ENCODE assay signal across 8 cellular contexts in the genomic region with DNA sequence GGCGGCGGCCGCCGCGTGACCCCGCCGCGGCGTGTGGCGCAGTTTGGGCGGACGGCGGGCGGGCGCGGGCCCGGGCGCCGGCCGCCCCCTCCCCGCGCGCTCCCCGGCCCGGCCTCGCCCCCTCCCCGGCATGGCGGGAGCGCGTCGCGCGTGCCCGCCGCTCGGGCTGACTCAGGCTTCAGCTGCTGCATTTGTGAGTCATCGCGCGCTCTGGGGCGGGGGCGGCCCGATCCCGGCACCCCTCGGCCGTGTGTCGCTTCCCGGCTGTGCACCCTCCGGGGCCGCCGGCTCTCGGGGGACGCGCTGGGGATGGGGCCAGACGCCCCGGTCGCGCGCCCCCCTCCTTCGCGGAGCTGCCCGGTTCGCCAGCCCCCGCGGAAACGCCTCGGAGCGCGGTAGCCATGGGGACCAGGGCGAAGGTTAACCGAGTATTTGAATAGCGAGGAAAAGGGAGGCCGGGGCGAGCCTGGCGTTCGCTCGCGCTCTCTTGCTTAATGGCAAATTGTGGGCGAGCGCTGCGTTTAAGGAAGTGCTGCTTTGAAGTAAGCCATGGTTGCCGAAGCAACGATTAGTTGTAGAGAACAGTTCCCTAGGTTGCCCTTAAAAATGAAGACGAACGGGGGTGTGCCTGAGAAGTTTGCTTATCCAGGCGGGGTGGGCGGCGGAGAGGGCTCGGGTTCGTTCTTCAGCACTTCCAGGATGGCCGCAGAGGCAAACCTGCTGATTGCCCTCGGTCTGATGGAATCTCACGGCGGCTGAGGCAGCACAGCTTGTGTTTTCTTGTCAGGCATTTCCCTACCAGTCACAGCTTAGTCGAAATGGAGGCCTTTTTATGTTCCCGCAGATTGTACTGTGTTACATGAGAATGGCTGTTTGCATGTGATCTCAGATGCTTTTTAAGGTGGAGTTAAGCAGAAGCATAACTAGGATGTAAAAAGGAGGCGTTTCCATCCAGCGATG. TPM values are rescaled to one million over a fixed set of nuclear protein-coding genes. Genes with fewer than 3 reads are reported as not detected.
A peak's percentile ranks its signal among the peaks of the same experiment; 100 is the strongest.
DNase-seq lines count a peak whose midpoint lies in the region; ATAC-seq and TF ChIP-seq lines count a peak whose summit lies in the region.

No MANE protein-coding gene starts in this region.

- peak overlapping the region; percentile 71 to 100 (median 98) for H3K4me3 ChIP-seq in BLaER1 treated with 17β-estradiol and CSF1 and Interleukin-3, amounts not matched to agents 10 nM and 100 nM
- peak overlapping the region; percentile 98 for H3K4me3 ChIP-seq in left ventricle myocardium inferior

- no peaks in the 10 kb centered on the region for H3K9me3 ChIP-seq in BLaER1 treated with 17β-estradiol and CSF1 and Interleukin-3, amounts not matched to agents 10 nM and 100 nM (replicated peaks in 1 of 11)
- H3K9me3 ChIP-seq in left ventricle myocardium inferior (replicated peaks) = no peaks in the 10 kb centered on the region

- peak; percentile 28 for ATAC-seq in GM19397 (IDR thresholded peaks at IDR 0.05; ENCODE audit: unreplicated experiment)

- no peaks in the 10 kb centered on the region for H3K27me3 Mint-ChIP-seq in progenitor cell of endocrine pancreas
- no peaks in the 10 kb centered on the region for H3K27me3 Mint-ChIP-seq in type B pancreatic cell

- intact Hi-C loops in left ventricle myocardium inferior (cut with micrococcal nuclease) = no loop called here

- peaks cover 43% of the 10 kb centered on the region for H3K36me3 Mint-ChIP-seq in progenitor cell of endocrine pancreas (ENCODE audit: insufficient read depth)
- peaks cover 47% of the 10 kb centered on the region for H3K36me3 Mint-ChIP-seq in type B pancreatic cell

- H3K27ac Mint-ChIP-seq in progenitor cell of endocrine pancreas (peak overlapping the region; percentile 95), type B pancreatic cell (peak overlapping the region; percentile 95)

- H3K36me3 ChIP-seq in BLaER1 treated with 17β-estradiol and CSF1 and Interleukin-3, amounts not matched to agents 10 nM and 100 nM = peaks cover 47 to 53% (median 51%) of the 10 kb centered on the region in 11 experiments
- H3K36me3 ChIP-seq in left ventricle myocardium inferior = peaks cover 48% of the 10 kb centered on the region

- H3K9me3 Mint-ChIP-seq in progenitor cell of endocrine pancreas (ENCODE audit: low read depth) (no peaks in the 10 kb centered on the region), type B pancreatic cell (no peaks in the 10 kb centered on the region)

- H3K27me3 ChIP-seq in BLaER1 treated with 17β-estradiol and CSF1 and Interleukin-3, amounts not matched to agents 10 nM and 100 nM = no peaks in the 10 kb centered on the region
- no peaks in the 10 kb centered on the region for H3K27me3 ChIP-seq in left ventricle myocardium inferior (ENCODE audit: low read depth)

- peaks cover 52 to 58% (median 55%) of the 10 kb centered on the region in 11 experiments for H4K20me1 ChIP-seq in BLaER1 treated with 17β-estradiol and CSF1 and Interleukin-3, amounts not matched to agents 10 nM and 100 nM

- H3K4me1 Mint-ChIP-seq in progenitor cell of endocrine pancreas (ENCODE audit: low read depth) (peaks cover 34% of the 10 kb centered on the region), type B pancreatic cell (ENCODE audit: unreplicated experiment) (peaks cover 29% of the 10 kb centered on the region)

- peak overlapping the region; percentile 97 to 100 (median 99) for H3K9ac ChIP-seq in BLaER1 treated with 17β-estradiol and CSF1 and Interleukin-3, amounts not matched to agents 10 nM and 100 nM

- TF ChIP-seq CTCF in left ventricle myocardium inferior (IDR thresholded peaks at IDR 0.05; ENCODE audit: borderline replicate concordance) = no peak
- TF ChIP-seq CTCF in progenitor cell of endocrine pancreas (IDR thresholded peaks at IDR 0.05; ENCODE audit: unreplicated experiment) = no peak
- no peak for TF ChIP-seq CTCF in type B pancreatic cell (conservative IDR thresholded peaks at IDR 0.05)

- peaks cover 46 to 78% (median 60%) of the 10 kb centered on the region in 10 experiments for H3K4me1 ChIP-seq in BLaER1 treated with 17β-estradiol and CSF1 and Interleukin-3, amounts not matched to agents 10 nM and 100 nM
- peaks cover 69% of the 10 kb centered on the region for H3K4me1 ChIP-seq in left ventricle myocardium inferior

- H3K4me2 ChIP-seq in BLaER1 treated with 17β-estradiol and CSF1 and Interleukin-3, amounts not matched to agents 10 nM and 100 nM = peak overlapping the region; percentile 79 to 99 (median 91)

- DNase-seq in HK-2 (ENCODE audit: unreplicated experiment) (peak; percentile 69), T follicular helper cell (ENCODE audit: low read depth) (peak; percentile 59), amniotic epithelial cell (ENCODE audit: low read depth) (peak; percentile 57), left ventricle myocardium inferior (peak; percentile 57), progenitor cell of endocrine pancreas (ENCODE audit: low spot score, unreplicated experiment) (peak; percentile 47), type B pancreatic cell (ENCODE audit: extremely low spot score, unreplicated experiment) (peak; percentile 77)

- peak overlapping the region; percentile 97 to 100 (median 99) for H3K27ac ChIP-seq in BLaER1 treated with 17β-estradiol and CSF1 and Interleukin-3, amounts not matched to agents 10 nM and 100 nM
- peak overlapping the region; percentile 100 for H3K27ac ChIP-seq in left ventricle myocardium inferior (replicated peaks)

- H3K4me3 Mint-ChIP-seq in progenitor cell of endocrine pancreas (ENCODE audit: low read depth) = peak overlapping the region; percentile 82
- H3K4me3 Mint-ChIP-seq in type B pancreatic cell = peak overlapping the region; percentile 96

RNA-seq across cellular contexts. Expression of gene EIF5, which starts 0.9 kb away (rescaled TPM):
- total RNA-seq in left ventricle myocardium inferior (260 TPM), progenitor cell of endocrine pancreas (362 and 384 TPM in 2 replicates), type B pancreatic cell (ENCODE audit: low replicate concordance) (327 and 340 TPM in 2 replicates)

RNA-seq across cellular contexts. Expression of gene MARK3, which starts 50.3 kb away (rescaled TPM):
- 103 TPM for total RNA-seq in left ventricle myocardium inferior
- 125 and 138 TPM in 2 replicates for total RNA-seq in progenitor cell of endocrine pancreas
- total RNA-seq in type B pancreatic cell (ENCODE audit: low replicate concordance) = 79.1 and 91.4 TPM in 2 replicates

Comparison
In these comparisons a context has a peak if more than half of its experiments do, and no peak if none do; other contexts are left out.
1. Peak in every context shown above with its lines: DNase-seq, ATAC-seq, H3K4me3 ChIP-seq and H3K27ac ChIP-seq.